18 cellular contexts compared by ENCODE assay signal in genomic region chr16:85192736-85193493, GRCh38.
DNase-seq lines count a peak whose midpoint lies in the region; ATAC-seq and TF ChIP-seq lines count a peak whose summit lies in the region.
"Had no signal": no experiment of that assay in that cellular context is flagged by ENCODE, and none has a peak within 500 bp of the region (broad histone marks: within the 10 kb centered on the region; RNA-seq: fewer than 3 reads in every experiment).

No MANE protein-coding gene starts in this region.

- peaks cover 11% of the 10 kb centered on the region for H3K27me3 Mint-ChIP-seq in glutamatergic neuron (ENCODE audit: unreplicated experiment)

- peaks cover 7% of the 10 kb centered on the region for H3K36me3 Mint-ChIP-seq in glutamatergic neuron (ENCODE audit: unreplicated experiment)
- H3K36me3 Mint-ChIP-seq: CD8-positive, alpha-beta T cell had no signal

- H3K27ac ChIP-seq in AG04450 (ENCODE audit: low read depth, low read length) = peak overlapping the region; percentile 92
- H3K27ac ChIP-seq: coronary artery, left lung had no signal

- H3K4me3 ChIP-seq in AG04450 (ENCODE audit: low read depth, low read length) (no peak overlapping the region), BE2C (ENCODE audit: low read depth, low read length) (no peak overlapping the region), WI38 (ENCODE audit: low read depth, low read length) (0 out of 2 replicates have a peak overlapping the region, but pooled peaks have one; percentile 19)
- H3K4me3 ChIP-seq: coronary artery, left lung had no signal

- peak; percentile 73 for DNase-seq in AG04450 (ENCODE audit: low read depth, low spot score)
- peak; percentile 63 for DNase-seq in BE2C
- no peak for DNase-seq in glutamatergic neuron
- DNase-seq in Ammon's horn (ENCODE audit: low spot score) = no peak
- no peak for DNase-seq in retina
- no peak for DNase-seq in activated T-cell treated with anti-CD3 and anti-CD28 coated beads, Interleukin-2, amount 50 U/mL, for 48 hours
- DNase-seq: activated CD8-positive, alpha-beta T cell treated with anti-CD3 and anti-CD28 coated beads for 36 hours; CD8-positive, alpha-beta T cell; DMS53; endodermal cell; NCI-H1048; NCI-H2029 treated with DMSO at 0.1 percent for 48 hours; T-helper 9 cell had no signal

- H3K9me3 ChIP-seq in AG04450 (ENCODE audit: control insufficient read depth, insufficient read depth, low read length) (peaks cover 4% of the 10 kb centered on the region), BE2C (no peaks in the 10 kb centered on the region)

- H3K27me3 ChIP-seq in AG04450 (ENCODE audit: control insufficient read depth, insufficient read depth, low read length) (no peaks in the 10 kb centered on the region), BE2C (no peaks in the 10 kb centered on the region)
- H3K27me3 ChIP-seq: left lung had no signal

- no peak for TF ChIP-seq CTCF in AG04450 (IDR thresholded peaks at IDR 0.05; ENCODE audit: low read depth, low read length)
- TF ChIP-seq CTCF in BE2C (IDR thresholded peaks at IDR 0.05; ENCODE audit: low read depth, low read length) = no peak
- TF ChIP-seq CTCF in WI38 (IDR thresholded peaks at IDR 0.05; ENCODE audit: low read depth, low read length) = no peak
- TF ChIP-seq CTCF in glutamatergic neuron (IDR thresholded peaks at IDR 0.05; ENCODE audit: partially characterized antibody, unreplicated experiment) = no peak

- peaks cover 32% of the 10 kb centered on the region for H3K4me1 ChIP-seq in BE2C

- peaks cover 2% of the 10 kb centered on the region for H3K9me3 Mint-ChIP-seq in glutamatergic neuron (ENCODE audit: unreplicated experiment)

- CTCF ChIA-PET in AG04450 (lab: Charles Lee) = interaction anchor here (0.7 kb wide), 1 partner anchor 60 kb away, joined by 4 read pairs; no protein-coding TSS in a partner anchor

- POLR2A ChIA-PET in AG04450 (lab: Yijun Ruan, JAX) = interaction anchor here (1.0 to 2.2 kb wide), 3 partner anchors 9 to 20 kb away, joined by 3 to 5 read pairs (median 3); no protein-coding TSS in a partner anchor

- no peak overlapping the region for H3K4me3 Mint-ChIP-seq in glutamatergic neuron (ENCODE audit: unreplicated experiment)
- H3K4me3 Mint-ChIP-seq: activated CD8-positive, alpha-beta T cell treated with anti-CD3 and anti-CD28 coated beads for 36 hours; CD8-positive, alpha-beta T cell; endodermal cell; nephron had no signal

- ATAC-seq in HG03039 (IDR thresholded peaks at IDR 0.05; ENCODE audit: unreplicated experiment) = no peak
- ATAC-seq: activated CD8-positive, alpha-beta T cell treated with anti-CD3 and anti-CD28 coated beads for 36 hours; CD8-positive, alpha-beta T cell; left lung had no signal

- H3K4me1 Mint-ChIP-seq in glutamatergic neuron (ENCODE audit: low read depth, unreplicated experiment) = peaks cover 37% of the 10 kb centered on the region

- peaks cover 2% of the 10 kb centered on the region; the same call in 1 of the 2 replicates for H3K36me3 ChIP-seq in BE2C
- H3K36me3 ChIP-seq: left lung had no signal

- peak overlapping the region; percentile 52 for H3K27ac Mint-ChIP-seq in glutamatergic neuron (ENCODE audit: unreplicated experiment)
- H3K27ac Mint-ChIP-seq: activated CD8-positive, alpha-beta T cell treated with anti-CD3 and anti-CD28 coated beads for 36 hours; CD8-positive, alpha-beta T cell; endodermal cell had no signal

Comparison
In these comparisons a context has a peak if more than half of its experiments do, and no peak if none do; other contexts are left out.
1. DNase-seq: peak in AG04450 (single experiment) and BE2C (single experiment); none in glutamatergic neuron (single experiment), Ammon's horn (single experiment), retina (single experiment) and activated T-cell treated with anti-CD3 and anti-CD28 coated beads, Interleukin-2, amount 50 U/mL, for 48 hours (0 of 2).